In genomic region chr19:32405431-32406160, GRCh38 we compare ENCODE assay signal across 8 cellular contexts. TPM values are rescaled to one million over a fixed set of nuclear protein-coding genes. Genes with fewer than 3 reads are reported as not detected.
DNase-seq lines count a peak whose midpoint lies in the region; ATAC-seq and TF ChIP-seq lines count a peak whose summit lies in the region.

Gene DPY19L3, plus strand, starts transcription at chr19:32405770. Its CDS starts 2,484 bp downstream, at chr19:32408254.

- peak within 1 kb of the TSS; percentile 80 to 88 for H3K4me3 Mint-ChIP-seq in CD14-positive monocyte

- peak within 1 kb of the TSS; percentile 61 to 84 for H3K4me3 ChIP-seq in left lung

- peaks cover 22 to 28% of the 10 kb centered on the region in 2 donors for H3K36me3 Mint-ChIP-seq in CD14-positive monocyte

- intact Hi-C loops in CD14-positive monocyte (cut with micrococcal nuclease) (loop anchor here (10.0 kb wide), 2 partner anchors 179 to 269 kb away; partner anchors contain the start of genes ANKRD27 (in 2 of the 2), RGS9BP (in 2 of the 2) and PDCD5 (in 1 of the 2)), left lung (cut with DNase I) (no loop called here)

- peak within 1 kb of the TSS; percentile 79 to 92 (median 90) for H3K27ac Mint-ChIP-seq in CD14-positive monocyte

- peaks cover 8 to 37% of the 10 kb centered on the region in 2 donors for H3K4me1 ChIP-seq in left lung

- H3K36me3 ChIP-seq in left lung, result peaks cover 0 to 21% of the 10 kb centered on the region in 2 donors

- peak within 1 kb of the TSS; percentile 97 to 100 for H3K27ac ChIP-seq in left lung

- peak; percentile 95 for ATAC-seq in GM19351 (IDR thresholded peaks at IDR 0.05; ENCODE audit: unreplicated experiment)
- peak; percentile 91 for ATAC-seq in HG03520 (IDR thresholded peaks at IDR 0.05; ENCODE audit: unreplicated experiment)
- ATAC-seq in left lung, result peak; percentile 96

- no peaks in the 10 kb centered on the region for H3K9me3 ChIP-seq in left lung

- peak; percentile 94 for DNase-seq in CD14-positive monocyte (ENCODE audit: low spot score)
- peak; percentile 94 for DNase-seq in NCI-H526 treated with DMSO at 0.1 percent for 48 hours (lab: John Stamatoyannopoulos, UW)
- DNase-seq in activated CD4-positive, alpha-beta T cell treated with anti-CD3 and anti-CD28 coated beads, Interleukin-2, amount 50 U/mL, for 4 hours, result peak; percentile 81 to 83
- peak; percentile 95 for DNase-seq in dermis blood vessel endothelial cell
- DNase-seq in left lung, result peak; percentile 96 to 98
- peak; percentile 85 for DNase-seq in stimulated activated CD4-positive, alpha-beta T cell treated with anti-CD3 and anti-CD28 coated beads, Interleukin-2, amount 100 ng/mL, for 4 hours (ENCODE audit: low read depth)

- H3K4me1 Mint-ChIP-seq in CD14-positive monocyte, result peaks cover 30% of the 10 kb centered on the region

- H3K9me3 Mint-ChIP-seq in CD14-positive monocyte, result peaks cover 0 to 6% (median 0%) of the 10 kb centered on the region in 7 donors

- TF ChIP-seq CTCF in CD14-positive monocyte (IDR thresholded peaks at IDR 0.05) (no peak), left lung (IDR thresholded peaks at IDR 0.05) (no peak)

- no peaks in the 10 kb centered on the region for H3K27me3 ChIP-seq in left lung

- peaks cover 25 to 28% (median 26%) of the 10 kb centered on the region in 3 donors for H3K27me3 Mint-ChIP-seq in CD14-positive monocyte (ENCODE audit: low read depth in 3 of 3)

RNA-seq across cellular contexts. Expression of gene DPY19L3, which starts in this region (rescaled TPM):
- polyA plus RNA-seq in CD14-positive monocyte, result 1 to 10 TPM; 6.5 to 7.7 TPM
- total RNA-seq in dermis blood vessel endothelial cell (37.8 and 44.6 TPM in 2 replicates), left lung (10 to 100 TPM; 31.5 to 44.9 TPM)

Comparison
In these comparisons a context has a peak if more than half of its experiments do, and no peak if none do; other contexts are left out.
1. Peak in every context shown above with its lines: DNase-seq, ATAC-seq, H3K4me3 ChIP-seq and H3K27ac ChIP-seq.
2. intact Hi-C loops: an anchor here in CD14-positive monocyte (10.0 kb wide); none called in left lung.